ENCODE assay signal across 19 cellular contexts in the genomic region with DNA sequence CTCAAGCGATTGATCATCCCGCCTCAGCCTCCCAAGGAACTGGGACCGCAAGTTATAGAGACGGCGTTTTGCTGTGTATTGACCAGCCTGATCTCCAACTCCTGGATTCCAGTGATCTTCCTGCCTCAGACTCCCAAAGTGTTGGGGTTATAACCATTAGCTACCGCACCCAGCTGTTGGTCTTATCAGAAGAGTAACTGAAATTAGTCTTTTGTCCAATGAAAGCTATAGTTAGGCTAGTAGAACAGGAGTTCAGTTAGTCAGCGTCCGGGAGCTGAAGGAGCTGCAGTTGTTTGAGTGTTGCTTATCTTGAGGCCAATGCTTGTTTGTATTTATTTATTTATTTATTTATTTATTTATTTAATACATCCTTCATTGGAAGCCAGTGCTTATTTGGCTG.
"Had no signal": no experiment of that assay in that cellular context is flagged by ENCODE, and none has a peak within 500 bp of the region (broad histone marks: within the 10 kb centered on the region; RNA-seq: fewer than 3 reads in every experiment).

No MANE protein-coding gene starts in this region.

- H3K4me1 ChIP-seq: parathyroid adenoma had no signal

- H3K9me3 Mint-ChIP-seq: effector memory CD8-positive, alpha-beta T cell; immature natural killer cell; memory B cell; natural killer cell; stimulated activated memory B cell treated with anti-CD40 and anti-IgM and Interleukin-4, amounts not matched to agents 10 μg/mL and 1 μg/mL and 100 μg/mL, for 72 hours; stimulated activated naive CD8-positive, alpha-beta T cell treated with anti-CD3 and anti-CD28 coated beads, Interleukin-15, Interleukin-2, amounts not matched to agents 100 ng/mL and 50 ng/mL, for 24 hours had no signal

- H2AFZ ChIP-seq: parathyroid adenoma had no signal

- DNase-seq: cortex of kidney; effector memory CD8-positive, alpha-beta T cell; hypothalamus; immature natural killer cell; islet precursor cell; kidney glomerular epithelial cell; natural killer cell; stimulated activated CD4-positive, alpha-beta T cell treated with anti-CD3 and anti-CD28 coated beads, Interleukin-4, amount 100 ng/mL, for 4 hours; upper lobe of left lung had no signal

- H3K27me3 ChIP-seq: neutrophil, right atrium auricular region, tibial nerve, upper lobe of left lung had no signal

- H3K36me3 Mint-ChIP-seq: immature natural killer cell; memory B cell; natural killer cell; stimulated activated memory B cell treated with anti-CD40 and anti-IgM and Interleukin-4, amounts not matched to agents 10 μg/mL and 1 μg/mL and 100 μg/mL, for 72 hours had no signal

- H3K4me3 ChIP-seq: lung, right atrium auricular region, thoracic aorta, tibial nerve, upper lobe of left lung had no signal

- H3K27ac ChIP-seq: neutrophil, parathyroid adenoma, right atrium auricular region, thoracic aorta, tibial nerve, upper lobe of left lung had no signal

- H3K4me3 Mint-ChIP-seq: effector memory CD8-positive, alpha-beta T cell; immature natural killer cell; memory B cell; natural killer cell; stimulated activated memory B cell treated with anti-CD40 and anti-IgM and Interleukin-4, amounts not matched to agents 10 μg/mL and 1 μg/mL and 100 μg/mL, for 72 hours; stimulated activated naive CD8-positive, alpha-beta T cell treated with anti-CD3 and anti-CD28 coated beads, Interleukin-15, Interleukin-2, amounts not matched to agents 100 ng/mL and 50 ng/mL, for 24 hours had no signal

- H3K9me3 ChIP-seq: neutrophil, right atrium auricular region, thoracic aorta, tibial nerve, upper lobe of left lung had no signal

- H3K27me3 Mint-ChIP-seq: effector memory CD8-positive, alpha-beta T cell; memory B cell; progenitor cell of endocrine pancreas; stimulated activated memory B cell treated with anti-CD40 and anti-IgM and Interleukin-4, amounts not matched to agents 10 μg/mL and 1 μg/mL and 100 μg/mL, for 72 hours; stimulated activated naive CD8-positive, alpha-beta T cell treated with anti-CD3 and anti-CD28 coated beads, Interleukin-15, Interleukin-2, amounts not matched to agents 100 ng/mL and 50 ng/mL, for 24 hours had no signal

- H3K36me3 ChIP-seq: neutrophil, right atrium auricular region, thoracic aorta, tibial nerve, upper lobe of left lung had no signal

- H3K27ac Mint-ChIP-seq: effector memory CD8-positive, alpha-beta T cell; immature natural killer cell; memory B cell; natural killer cell; progenitor cell of endocrine pancreas; stimulated activated memory B cell treated with anti-CD40 and anti-IgM and Interleukin-4, amounts not matched to agents 10 μg/mL and 1 μg/mL and 100 μg/mL, for 72 hours; stimulated activated naive CD8-positive, alpha-beta T cell treated with anti-CD3 and anti-CD28 coated beads, Interleukin-15, Interleukin-2, amounts not matched to agents 100 ng/mL and 50 ng/mL, for 24 hours had no signal

- H3K9ac ChIP-seq: parathyroid adenoma had no signal
